7 cellular contexts compared by ENCODE assay signal in the genomic region with DNA sequence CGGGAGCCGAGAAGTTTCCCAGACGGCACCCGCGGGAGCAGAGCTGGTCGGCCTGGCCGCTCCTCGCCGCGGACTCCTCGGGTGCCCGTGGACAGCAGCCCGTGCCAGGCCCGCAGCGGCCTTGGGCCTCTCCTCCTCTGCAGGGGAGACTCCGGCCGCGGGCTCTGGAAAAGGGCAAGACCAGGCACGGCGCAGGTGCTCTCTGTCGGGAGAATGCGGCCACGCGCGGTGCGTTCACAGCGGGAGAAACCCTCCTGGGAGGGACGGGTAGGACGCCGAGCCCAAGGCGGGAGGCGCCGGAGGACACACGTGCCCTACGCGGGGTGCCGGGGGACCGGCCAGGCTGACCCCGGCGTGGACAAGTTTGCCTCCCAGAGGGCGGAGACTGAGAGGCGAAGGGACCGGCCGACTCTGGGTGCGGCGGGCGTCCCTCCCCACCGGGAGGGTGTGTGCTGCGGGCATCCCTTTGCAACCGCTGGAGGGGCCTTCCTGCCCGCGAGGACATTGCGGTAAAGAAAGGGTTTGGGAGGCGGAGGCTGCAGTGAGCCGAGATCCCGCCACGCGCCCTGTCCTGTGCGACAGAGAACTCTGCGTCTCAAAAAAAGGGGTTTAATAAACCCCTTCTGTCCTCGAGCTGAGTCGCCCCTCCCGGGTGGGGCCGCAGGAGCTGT. TPM values are rescaled to one million over a fixed set of nuclear protein-coding genes. Genes with fewer than 3 reads are reported as not detected.
DNase-seq lines count a peak whose midpoint lies in the region; ATAC-seq lines count a peak whose summit lies in the region.
"Had no signal": no experiment of that assay in that cellular context is flagged by ENCODE, and none has a peak within 500 bp of the region (broad histone marks: within the 10 kb centered on the region; RNA-seq: fewer than 3 reads in every experiment).

No MANE protein-coding gene starts in this region.

- H3K27ac Mint-ChIP-seq in CD8-positive, alpha-beta memory T cell = peak overlapping the region; percentile 90 to 100 (median 98)
- peak overlapping the region; percentile 92 for H3K27ac Mint-ChIP-seq in activated naive CD8-positive, alpha-beta T cell treated with anti-CD3 and anti-CD28 coated beads, Interleukin-2, amount 50 U/mL, for 24 hours

- peak in 2 of 5 donors; percentile 35 to 54 for DNase-seq in CD8-positive, alpha-beta memory T cell
- peak; percentile 52 for DNase-seq in activated naive CD8-positive, alpha-beta T cell treated with anti-CD3 and anti-CD28 coated beads, Interleukin-2, amount 50 U/mL, for 24 hours
- no peak for DNase-seq in RPMI8226
- no peak for DNase-seq in mucosa of gallbladder (ENCODE audit: low spot score)
- DNase-seq: SHP77 treated with DMSO at 0.1 percent for 48 hours had no signal

- no peaks in the 10 kb centered on the region for H3K27me3 ChIP-seq in CD8-positive, alpha-beta memory T cell (ENCODE audit: insufficient read depth, low read length, poor library complexity, severe bottlenecking)
- H3K27me3 ChIP-seq in mononuclear cell (ENCODE audit: insufficient read depth, low read length) = no peaks in the 10 kb centered on the region

- no peak for ATAC-seq in activated naive CD8-positive, alpha-beta T cell treated with anti-CD3 and anti-CD28 coated beads, Interleukin-2, amount 50 U/mL, for 24 hours
- ATAC-seq in HG02610 (IDR thresholded peaks at IDR 0.05; ENCODE audit: unreplicated experiment) = no peak

- peak overlapping the region; percentile 88 for H3K27ac ChIP-seq in CD8-positive, alpha-beta memory T cell (ENCODE audit: low read depth, low read length)

- peaks cover 37% of the 10 kb centered on the region for H3K4me1 ChIP-seq in CD8-positive, alpha-beta memory T cell (ENCODE audit: insufficient read depth, low read length)
- peaks cover 61% of the 10 kb centered on the region for H3K4me1 ChIP-seq in mononuclear cell (ENCODE audit: insufficient read depth, low read length)

- CTCF ChIA-PET in CD8-positive, alpha-beta memory T cell (lab: Charles Lee) = interaction anchor here (0.6 to 3.5 kb wide), 28 partner anchors 8 to 203 kb away, joined by 3 to 34 read pairs (median 4); a partner anchor contains a TSS

- peaks cover 0 to 6% of the 10 kb centered on the region in 2 donors for H3K27me3 Mint-ChIP-seq in CD8-positive, alpha-beta memory T cell
- no peaks in the 10 kb centered on the region for H3K27me3 Mint-ChIP-seq in activated naive CD8-positive, alpha-beta T cell treated with anti-CD3 and anti-CD28 coated beads, Interleukin-2, amount 50 U/mL, for 24 hours

- H3K36me3 Mint-ChIP-seq in CD8-positive, alpha-beta memory T cell = peaks cover 7 to 27% (median 13%) of the 10 kb centered on the region in 3 donors
- peaks cover 34% of the 10 kb centered on the region for H3K36me3 Mint-ChIP-seq in activated naive CD8-positive, alpha-beta T cell treated with anti-CD3 and anti-CD28 coated beads, Interleukin-2, amount 50 U/mL, for 24 hours (ENCODE audit: low read depth)

- no peaks in the 10 kb centered on the region for H3K9me3 ChIP-seq in CD8-positive, alpha-beta memory T cell (ENCODE audit: low read length)
- H3K9me3 ChIP-seq in mononuclear cell (ENCODE audit: low read depth, low read length) = no peaks in the 10 kb centered on the region

- peak overlapping the region; percentile 98 for H3K4me3 ChIP-seq in CD8-positive, alpha-beta memory T cell (ENCODE audit: low read length)
- peak overlapping the region; percentile 80 for H3K4me3 ChIP-seq in mononuclear cell (ENCODE audit: low read length)

- H3K4me3 Mint-ChIP-seq in CD8-positive, alpha-beta memory T cell = peak overlapping the region; percentile 85 to 99 (median 91)
- peak overlapping the region; percentile 87 for H3K4me3 Mint-ChIP-seq in activated naive CD8-positive, alpha-beta T cell treated with anti-CD3 and anti-CD28 coated beads, Interleukin-2, amount 50 U/mL, for 24 hours

- peaks cover 0 to 2% (median 0%) of the 10 kb centered on the region in 5 donors for H3K9me3 Mint-ChIP-seq in CD8-positive, alpha-beta memory T cell
- no peaks in the 10 kb centered on the region for H3K9me3 Mint-ChIP-seq in activated naive CD8-positive, alpha-beta T cell treated with anti-CD3 and anti-CD28 coated beads, Interleukin-2, amount 50 U/mL, for 24 hours

- peaks cover 8% of the 10 kb centered on the region for H3K36me3 ChIP-seq in CD8-positive, alpha-beta memory T cell (ENCODE audit: insufficient read depth, low read length)

- H3K4me1 Mint-ChIP-seq in CD8-positive, alpha-beta memory T cell = peaks cover 49 to 65% (median 58%) of the 10 kb centered on the region in 3 donors
- H3K4me1 Mint-ChIP-seq in activated naive CD8-positive, alpha-beta T cell treated with anti-CD3 and anti-CD28 coated beads, Interleukin-2, amount 50 U/mL, for 24 hours = peaks cover 44% of the 10 kb centered on the region

- POLR2A ChIA-PET in CD8-positive, alpha-beta memory T cell (lab: Charles Lee) = interaction anchor here (0.6 to 2.0 kb wide), 12 partner anchors 10 to 111 kb away, joined by 3 to 8 read pairs (median 5); a partner anchor contains a TSS

RNA-seq across cellular contexts. Expression of a gene that starts 2.3 kb away (rescaled TPM):
- 10 to 100 TPM; 70.7 to 75.9 TPM for total RNA-seq in CD8-positive, alpha-beta memory T cell
- polyA plus RNA-seq in CD8-positive, alpha-beta memory T cell = 2,153 TPM
- total RNA-seq in mononuclear cell (276 TPM), mucosa of gallbladder (55.4 TPM)

RNA-seq across cellular contexts. Expression of a gene that starts 4.5 kb away (rescaled TPM):
- total RNA-seq in CD8-positive, alpha-beta memory T cell = 10 to 100 TPM; 20.6 to 21.0 TPM
- polyA plus RNA-seq in CD8-positive, alpha-beta memory T cell = 12.0 TPM
- total RNA-seq in mononuclear cell (14.1 TPM), mucosa of gallbladder (246 TPM)

RNA-seq across cellular contexts. Expression of a gene that starts 8.6 kb away (rescaled TPM):
- 100 to 1,000 TPM; 132 to 142 TPM for total RNA-seq in CD8-positive, alpha-beta memory T cell
- polyA plus RNA-seq in CD8-positive, alpha-beta memory T cell = 3,074 TPM
- total RNA-seq in mononuclear cell (52.9 TPM), mucosa of gallbladder (129 TPM)

RNA-seq across cellular contexts. Expression of a gene that starts 16.8 kb away (rescaled TPM):
- not detected for total RNA-seq in CD8-positive, alpha-beta memory T cell
- not detected for polyA plus RNA-seq in CD8-positive, alpha-beta memory T cell
- not detected for total RNA-seq in mononuclear cell
- not detected for total RNA-seq in mucosa of gallbladder

RNA-seq across cellular contexts. Expression of a gene that starts 27.2 kb away (rescaled TPM):
- 10 to 100 TPM; 81.0 to 81.2 TPM for total RNA-seq in CD8-positive, alpha-beta memory T cell
- polyA plus RNA-seq in CD8-positive, alpha-beta memory T cell = 9.8 TPM
- 85.2 TPM for total RNA-seq in mononuclear cell
- 42.8 TPM for total RNA-seq in mucosa of gallbladder

Comparison
In these comparisons a context has a peak if more than half of its experiments do, and no peak if none do; other contexts are left out.
1. RNA of a gene that starts 4.5 kb away (total RNA-seq): 246 TPM in mucosa of gallbladder (single experiment); 20.6 to 21.0 TPM in CD8-positive, alpha-beta memory T cell and 14.1 TPM in mononuclear cell (single experiment); every median in the first group is over 10 times any median in the second.